In the genomic region with DNA sequence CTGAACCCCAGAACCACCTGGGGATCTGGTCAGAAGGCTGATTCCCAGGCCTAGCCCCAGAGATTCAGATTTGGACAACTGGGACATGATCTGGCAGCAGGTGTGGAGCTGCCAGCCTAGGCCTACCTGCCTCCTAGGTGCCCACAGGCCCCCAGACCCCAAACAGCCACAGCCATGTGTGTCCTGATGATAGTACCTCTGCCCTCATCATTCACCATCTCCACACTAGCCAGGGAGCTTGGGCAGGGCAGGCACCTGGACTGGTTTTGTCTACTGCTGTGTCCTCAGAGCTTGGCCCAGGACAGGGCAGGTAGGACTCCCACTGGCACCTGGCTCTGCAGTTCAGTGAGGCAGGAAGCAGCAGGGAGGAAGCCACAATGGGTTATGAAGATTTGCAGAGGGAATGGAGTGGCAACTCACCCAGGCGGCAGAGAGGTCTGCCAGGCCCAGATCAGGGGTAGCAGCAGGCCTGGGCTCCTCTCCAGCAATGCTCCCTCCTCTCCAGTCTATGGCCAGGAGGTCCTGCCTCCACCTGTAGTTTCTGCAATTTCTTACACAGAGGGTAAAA, we compare ENCODE assay signal across 8 cellular contexts. TPM values are rescaled to one million over a fixed set of nuclear protein-coding genes. Genes with fewer than 3 reads are reported as not detected.
DNase-seq lines count a peak whose midpoint lies in the region; ATAC-seq and TF ChIP-seq lines count a peak whose summit lies in the region.

No MANE protein-coding gene starts in this region.

- peak overlapping the region; percentile 25 for H3K27ac Mint-ChIP-seq in activated naive CD4-positive, alpha-beta T cell treated with anti-CD3 and anti-CD28 coated beads for 36 hours
- peak overlapping the region; percentile 52 for H3K27ac Mint-ChIP-seq in activated CD8-positive, alpha-beta T cell treated with anti-CD3 and anti-CD28 coated beads for 36 hours
- peak overlapping the region in 3 of 6 donors; percentile 66 to 85 (median 70) for H3K27ac Mint-ChIP-seq in immature natural killer cell

- POLR2A ChIA-PET in activated CD8-positive, alpha-beta T cell treated with anti-CD3 and anti-CD28 coated beads for 36 hours (lab: Charles Lee), result interaction anchor here (0.6 to 8.3 kb wide), 11 partner anchors 9 to 433 kb away, joined by 3 to 108 read pairs (median 4); partner anchors contain the start of genes CNBP, HMCES, IFT122 and MBD4
- POLR2A ChIA-PET in HEK293T (lab: Yijun Ruan, JAX), result interaction anchor here (0.8 to 5.3 kb wide), 7 partner anchors 9 to 130 kb away, joined by 3 to 60 read pairs (median 4); partner anchors contain the start of genes CNBP, COPG1 and HMCES

- no peaks in the 10 kb centered on the region for H3K9me3 ChIP-seq in tibial artery

- no peaks in the 10 kb centered on the region for H3K27me3 Mint-ChIP-seq in activated naive CD4-positive, alpha-beta T cell treated with anti-CD3 and anti-CD28 coated beads for 36 hours (ENCODE audit: low read depth)
- H3K27me3 Mint-ChIP-seq in activated CD8-positive, alpha-beta T cell treated with anti-CD3 and anti-CD28 coated beads for 36 hours, result no peaks in the 10 kb centered on the region
- H3K27me3 Mint-ChIP-seq in immature natural killer cell (ENCODE audit: low read depth in 3 of 3), result peaks cover 1 to 10% (median 2%) of the 10 kb centered on the region in 3 donors

- H3K4me1 ChIP-seq in tibial artery, result peaks cover 5 to 31% (median 20%) of the 10 kb centered on the region in 4 donors

- intact Hi-C loops in activated naive CD4-positive, alpha-beta T cell treated with anti-CD3 and anti-CD28 coated beads for 36 hours (cut with micrococcal nuclease), result loop anchor here (10.0 kb wide), 1 partner anchor 319 kb away; the partner anchor contains the start of gene CFAP92
- intact Hi-C loops in activated CD8-positive, alpha-beta T cell treated with anti-CD3 and anti-CD28 coated beads for 36 hours (cut with micrococcal nuclease), result loop anchor here (5.0 kb wide), 1 partner anchor 36 kb away; the partner anchor contains the start of gene HMCES
- intact Hi-C loops in tibial artery (cut with DNase I; ENCODE audit: low total_unique reads), result no loop called here

- H3K36me3 ChIP-seq in tibial artery, result no peaks in the 10 kb centered on the region

- H3K9me3 Mint-ChIP-seq in activated naive CD4-positive, alpha-beta T cell treated with anti-CD3 and anti-CD28 coated beads for 36 hours, result no peaks in the 10 kb centered on the region
- no peaks in the 10 kb centered on the region for H3K9me3 Mint-ChIP-seq in activated CD8-positive, alpha-beta T cell treated with anti-CD3 and anti-CD28 coated beads for 36 hours
- H3K9me3 Mint-ChIP-seq in immature natural killer cell, result no peaks in the 10 kb centered on the region

- TF ChIP-seq CTCF in activated CD8-positive, alpha-beta T cell treated with anti-CD3 and anti-CD28 coated beads for 36 hours (IDR thresholded peaks at IDR 0.05), result no peak
- no peak for TF ChIP-seq CTCF in tibial artery (IDR thresholded peaks at IDR 0.05)

- no peaks in the 10 kb centered on the region for H3K27me3 ChIP-seq in tibial artery

- H3K4me3 Mint-ChIP-seq in activated naive CD4-positive, alpha-beta T cell treated with anti-CD3 and anti-CD28 coated beads for 36 hours, result peak overlapping the region; percentile 19
- H3K4me3 Mint-ChIP-seq in activated CD8-positive, alpha-beta T cell treated with anti-CD3 and anti-CD28 coated beads for 36 hours, result peak overlapping the region; percentile 80
- peak overlapping the region; percentile 75 to 93 (median 78) for H3K4me3 Mint-ChIP-seq in immature natural killer cell

- no peak for DNase-seq in activated naive CD4-positive, alpha-beta T cell treated with anti-CD3 and anti-CD28 coated beads for 36 hours
- DNase-seq in activated naive CD4-positive, alpha-beta T cell treated with anti-CD3 and anti-CD28 coated beads, Interleukin-2, amount 50 U/mL, for 16 hours, result no peak
- DNase-seq in activated CD8-positive, alpha-beta T cell treated with anti-CD3 and anti-CD28 coated beads for 36 hours, result peak; percentile 22
- peak in 1 of 3 donors; percentile 5 for DNase-seq in immature natural killer cell
- peak in 1 of 2 donors; percentile 68 for DNase-seq in tibial artery
- DNase-seq in effector CD4-positive, alpha-beta T cell, result no peak
- no peak for DNase-seq in HEK293T (ENCODE audit: extremely low spot score)

- H3K36me3 Mint-ChIP-seq in activated naive CD4-positive, alpha-beta T cell treated with anti-CD3 and anti-CD28 coated beads for 36 hours (ENCODE audit: low read depth), result peaks cover 2% of the 10 kb centered on the region
- H3K36me3 Mint-ChIP-seq in activated CD8-positive, alpha-beta T cell treated with anti-CD3 and anti-CD28 coated beads for 36 hours (ENCODE audit: low read depth), result peaks cover 3% of the 10 kb centered on the region
- H3K36me3 Mint-ChIP-seq in immature natural killer cell, result no peaks in the 10 kb centered on the region

- H3K4me1 Mint-ChIP-seq in activated naive CD4-positive, alpha-beta T cell treated with anti-CD3 and anti-CD28 coated beads for 36 hours (ENCODE audit: low read depth), result peaks cover 18% of the 10 kb centered on the region
- peaks cover 38% of the 10 kb centered on the region for H3K4me1 Mint-ChIP-seq in activated CD8-positive, alpha-beta T cell treated with anti-CD3 and anti-CD28 coated beads for 36 hours (ENCODE audit: low read depth)
- peaks cover 30 to 40% of the 10 kb centered on the region in 2 donors for H3K4me1 Mint-ChIP-seq in immature natural killer cell

- H3K27ac ChIP-seq in tibial artery, result peak overlapping the region; percentile 90 to 95

- no peak for ATAC-seq in activated CD8-positive, alpha-beta T cell treated with anti-CD3 and anti-CD28 coated beads for 36 hours
- ATAC-seq in GM18867 (IDR thresholded peaks at IDR 0.05; ENCODE audit: unreplicated experiment), result no peak

- peak overlapping the region; percentile 92 to 95 for H3K4me3 ChIP-seq in tibial artery

- CTCF ChIA-PET in activated naive CD4-positive, alpha-beta T cell treated with anti-CD3 and anti-CD28 coated beads for 36 hours (lab: Charles Lee), result no interaction called here
- CTCF ChIA-PET in activated CD8-positive, alpha-beta T cell treated with anti-CD3 and anti-CD28 coated beads for 36 hours (lab: Charles Lee), result interaction anchor here (1.3 kb wide), 1 partner anchor 70 kb away, joined by 3 read pairs; no protein-coding TSS in a partner anchor
- CTCF ChIA-PET in HEK293T (lab: Yijun Ruan, JAX), result no interaction called here

TF ChIP-seq in HEK293T, 16 proteins besides CTCF, POLR2A, EP300 and RAD21:
- TF ChIP-seq L3MBTL2 (conservative IDR thresholded peaks at IDR 0.05) (no peak), TARDBP (IDR thresholded peaks at IDR 0.05) (no peak), SP1 (IDR thresholded peaks at IDR 0.05) (no peak), NFRKB (IDR thresholded peaks at IDR 0.05) (no peak), ELF4 (IDR thresholded peaks at IDR 0.05) (no peak), FOXM1 (IDR thresholded peaks at IDR 0.05; ENCODE audit: borderline replicate concordance) (no peak), HDGF (IDR thresholded peaks at IDR 0.05; ENCODE audit: borderline replicate concordance) (no peak), SUZ12 (IDR thresholded peaks at IDR 0.05) (no peak), LEF1 (IDR thresholded peaks at IDR 0.05; ENCODE audit: borderline replicate concordance) (no peak), ARNT (IDR thresholded peaks at IDR 0.05) (no peak), CTBP1 (IDR thresholded peaks at IDR 0.05; ENCODE audit: borderline replicate concordance) (no peak), FOXK2 (IDR thresholded peaks at IDR 0.05) (no peak)
- TF ChIP-seq, protein P1, sequence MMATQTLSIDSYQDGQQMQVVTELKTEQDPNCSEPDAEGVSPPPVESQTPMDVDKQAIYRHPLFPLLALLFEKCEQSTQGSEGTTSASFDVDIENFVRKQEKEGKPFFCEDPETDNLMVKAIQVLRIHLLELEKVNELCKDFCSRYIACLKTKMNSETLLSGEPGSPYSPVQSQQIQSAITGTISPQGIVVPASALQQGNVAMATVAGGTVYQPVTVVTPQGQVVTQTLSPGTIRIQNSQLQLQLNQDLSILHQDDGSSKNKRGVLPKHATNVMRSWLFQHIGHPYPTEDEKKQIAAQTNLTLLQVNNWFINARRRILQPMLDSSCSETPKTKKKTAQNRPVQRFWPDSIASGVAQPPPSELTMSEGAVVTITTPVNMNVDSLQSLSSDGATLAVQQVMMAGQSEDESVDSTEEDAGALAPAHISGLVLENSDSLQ (IDR thresholded peaks at IDR 0.05), result no peak
TF ChIP-seq in HEK293T: peak in this region for 0.

RNA-seq across cellular contexts. Expression of gene HMCES, which starts 34.8 kb away (rescaled TPM):
- total RNA-seq in activated naive CD4-positive, alpha-beta T cell treated with anti-CD3 and anti-CD28 coated beads for 36 hours, result 10 to 100 TPM; 35.0 to 35.8 TPM
- total RNA-seq in activated CD8-positive, alpha-beta T cell treated with anti-CD3 and anti-CD28 coated beads for 36 hours, result 10 to 100 TPM; 54.5 to 57.8 TPM
- 100 to 1,000 TPM in 1 of 3 donors, 10 to 100 TPM in 2; 58.6 to 111 (median 78.1) TPM for polyA plus RNA-seq in immature natural killer cell

Comparison
In these comparisons a context has a peak if more than half of its experiments do, and no peak if none do; other contexts are left out.
1. H3K4me3 Mint-ChIP-seq: peak in every context shown above with its lines; median percentile 80 in activated CD8-positive, alpha-beta T cell treated with anti-CD3 and anti-CD28 coated beads for 36 hours; 78 in immature natural killer cell; 19 in activated naive CD4-positive, alpha-beta T cell treated with anti-CD3 and anti-CD28 coated beads for 36 hours.